In the genomic region with DNA sequence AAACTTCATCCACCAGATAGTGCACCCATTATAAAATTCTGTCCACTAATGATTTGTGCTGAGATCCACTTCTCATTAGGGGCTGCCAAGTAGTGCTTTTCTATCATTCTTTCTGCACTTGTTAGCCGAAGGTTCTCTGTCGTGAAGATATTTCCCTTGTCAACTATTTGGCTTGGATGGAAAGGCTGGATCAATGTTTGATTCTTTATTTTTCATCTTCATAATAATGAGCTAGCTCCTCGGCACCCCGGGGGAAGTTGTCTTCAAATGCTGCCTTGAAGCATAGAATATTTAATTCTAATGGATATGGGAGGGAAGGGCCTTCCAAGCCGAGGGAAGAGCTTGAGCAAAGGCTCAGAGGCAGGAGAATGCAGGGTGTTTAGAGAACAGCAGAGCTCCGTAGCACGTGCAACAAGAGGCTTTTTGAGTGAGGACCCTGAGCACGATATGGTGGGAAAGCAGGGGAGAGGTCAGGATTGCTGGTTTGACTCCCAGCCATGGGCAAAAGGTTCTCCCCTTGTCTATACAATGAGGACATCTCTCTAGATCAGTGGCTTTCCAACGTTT, we compare ENCODE assay signal across 17 cellular contexts. TPM values are rescaled to one million over a fixed set of nuclear protein-coding genes. Genes with fewer than 3 reads are reported as not detected.
DNase-seq lines count a peak whose midpoint lies in the region; ATAC-seq and TF ChIP-seq lines count a peak whose summit lies in the region.
"Had no signal": no experiment of that assay in that cellular context is flagged by ENCODE, and none has a peak within 500 bp of the region (broad histone marks: within the 10 kb centered on the region; RNA-seq: fewer than 3 reads in every experiment).

No MANE protein-coding gene starts in this region.

- ATAC-seq in HG02852 (IDR thresholded peaks at IDR 0.05; ENCODE audit: unreplicated experiment) = no peak
- ATAC-seq: Panc1 had no signal

- no peak overlapping the region for H3K27ac ChIP-seq in colonic mucosa
- H3K27ac ChIP-seq: BLaER1 had no signal

- DNase-seq in activated CD8-positive, alpha-beta memory T cell treated with anti-CD3 and anti-CD28 coated beads for 24 hours = peak; percentile 38
- DNase-seq in activated CD8-positive, alpha-beta memory T cell treated with anti-CD3 and anti-CD28 coated beads, Interleukin-2, amount 50 U/mL, for 4 hours = no peak
- DNase-seq in D341Med (ENCODE audit: low spot score) (peak; percentile 35), medulla oblongata (ENCODE audit: extremely low spot score) (peak; percentile 16), colonic mucosa (no peak), HUDEP-2 (lab: John Stamatoyannopoulos, UW; ENCODE audit: unreplicated experiment in 76 of 76) (no peak)
- DNase-seq in activated CD8-positive, alpha-beta memory T cell treated with anti-CD3 and anti-CD28 coated beads, Interleukin-2, amount 50 U/mL, for 48 hours = peak; percentile 52
- DNase-seq: CD4-positive, alpha-beta memory T cell; DMS53; H9; NCI-H1105; NCI-H1694 had no signal

- no peaks in the 10 kb centered on the region for H3K9me3 ChIP-seq in colonic mucosa
- H3K9me3 ChIP-seq: BLaER1 had no signal

- H3K36me3 ChIP-seq in colonic mucosa = no peaks in the 10 kb centered on the region

- no peaks in the 10 kb centered on the region for H3K27me3 ChIP-seq in colonic mucosa
- H3K27me3 ChIP-seq: BLaER1 had no signal

- H3K4me1 ChIP-seq in colonic mucosa = no peaks in the 10 kb centered on the region
- H3K4me1 ChIP-seq: BLaER1 had no signal

- no peak overlapping the region for H3K9ac ChIP-seq in colonic mucosa (ENCODE audit: low read depth in 2 of 2, low read length in 2 of 2)
- H3K9ac ChIP-seq: BLaER1 had no signal

- intact Hi-C loops in colonic mucosa (cut with DNase I) = no loop called here

- no peak for TF ChIP-seq CTCF in colonic mucosa (IDR thresholded peaks at IDR 0.05)

- no peak overlapping the region for H3K4me3 ChIP-seq in colonic mucosa
- H3K4me3 ChIP-seq: BLaER1 had no signal

RNA-seq across cellular contexts. Expression of a gene that starts 16.3 kb away (rescaled TPM):
- total RNA-seq in colonic mucosa = 100 to 1,000 TPM in 1 of 2 donors, 10 to 100 TPM in 1; 58.1 to 170 TPM
- total RNA-seq: H9, LHCN-M2, SK-MEL-5 had no signal

Comparison
In these comparisons a context has a peak if more than half of its experiments do, and no peak if none do; other contexts are left out.
1. DNase-seq: peak in activated CD8-positive, alpha-beta memory T cell treated with anti-CD3 and anti-CD28 coated beads for 24 hours (single experiment), D341Med (single experiment), activated CD8-positive, alpha-beta memory T cell treated with anti-CD3 and anti-CD28 coated beads, Interleukin-2, amount 50 U/mL, for 48 hours (single experiment) and medulla oblongata (single experiment); none in activated CD8-positive, alpha-beta memory T cell treated with anti-CD3 and anti-CD28 coated beads, Interleukin-2, amount 50 U/mL, for 4 hours (single experiment), colonic mucosa (single experiment) and HUDEP-2 (0 of 76).